In the genomic region with DNA sequence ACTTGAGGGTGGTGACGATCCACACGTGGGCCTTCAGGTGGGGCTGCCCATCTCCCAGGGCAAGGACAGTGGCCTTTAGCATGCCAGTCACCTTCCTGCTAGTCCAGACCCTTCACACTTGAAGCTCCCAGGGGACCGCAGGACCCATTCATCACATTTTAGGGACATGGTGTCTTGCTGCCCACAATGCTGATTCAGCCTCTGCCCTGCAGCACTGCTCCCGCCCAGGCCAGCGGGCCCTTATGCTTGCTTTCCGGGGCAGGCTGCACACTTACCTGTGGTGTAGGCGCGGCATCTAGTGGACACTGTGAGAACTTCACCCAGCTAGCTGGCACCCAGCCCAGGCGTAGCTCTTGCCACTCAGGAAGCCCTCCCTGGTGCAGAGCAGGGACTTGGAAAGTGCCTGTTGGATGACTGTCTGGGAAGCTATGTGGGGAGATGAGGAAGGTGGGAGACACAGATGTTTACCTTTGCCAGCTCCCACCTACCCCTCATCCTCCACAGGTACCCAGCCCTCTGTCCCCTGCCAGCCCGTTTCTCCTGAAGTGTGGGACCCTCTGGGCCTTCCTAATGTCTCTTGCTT, we compare ENCODE assay signal across 8 cellular contexts. TPM values are rescaled to one million over a fixed set of nuclear protein-coding genes. Genes with fewer than 3 reads are reported as not detected.
A peak's percentile ranks its signal among the peaks of the same experiment; 100 is the strongest.
DNase-seq lines count a peak whose midpoint lies in the region; ATAC-seq and TF ChIP-seq lines count a peak whose summit lies in the region.

No MANE protein-coding gene starts in this region.

- H3K4me3 ChIP-seq in AG04449 (ENCODE audit: low read depth, low read length) (no peak overlapping the region), dorsolateral prefrontal cortex (no peak overlapping the region), lower lobe of right lung (no peak overlapping the region)

- CTCF ChIA-PET in AG04449 (lab: Yijun Ruan, JAX) = interaction anchor here (0.7 to 12.1 kb wide), 59 partner anchors 8 to 1829 kb away, joined by 3 to 272 read pairs (median 4); a partner anchor contains a TSS

- intact Hi-C loops in dorsolateral prefrontal cortex (cut with DNase I) (loop anchor here (1.0 to 10.0 kb wide), 7 partner anchors 141 to 1024 kb away; a partner anchor contains a TSS), lower lobe of right lung (cut with DNase I) (loop anchor here (10.0 kb wide), 1 partner anchor 126 kb away; no protein-coding TSS in a partner anchor)

- H3K27ac ChIP-seq in dorsolateral prefrontal cortex (no peak overlapping the region), lower lobe of right lung (no peak overlapping the region)

- peak; percentile 68 for ATAC-seq in GM18861 (IDR thresholded peaks at IDR 0.05; ENCODE audit: unreplicated experiment)
- ATAC-seq in HG03460 (IDR thresholded peaks at IDR 0.05; ENCODE audit: unreplicated experiment) = peak; percentile 77
- peak; percentile 94 to 95 for ATAC-seq in lower lobe of right lung

- POLR2A ChIA-PET in AG04449 (lab: Yijun Ruan, JAX) = interaction anchor here (0.7 kb wide), 1 partner anchor 710 kb away, joined by 3 read pairs; no protein-coding TSS in a partner anchor

- peak; percentile 42 for DNase-seq in AG04449 (ENCODE audit: low read depth, low spot score)
- peak; percentile 58 for DNase-seq in NCI-H774 (lab: John Stamatoyannopoulos, UW)
- DNase-seq in activated CD4-positive, alpha-beta T cell treated with anti-CD3 and anti-CD28 coated beads, Interleukin-2, amount 50 U/mL, for 48 hours = peak; percentile 84 to 87
- DNase-seq in dorsolateral prefrontal cortex = peak; percentile 79 to 94 (median 86)
- peak; percentile 89 for DNase-seq in lower lobe of right lung
- peak; percentile 58 to 71 (median 68) for DNase-seq in stimulated activated CD4-positive, alpha-beta T cell treated with anti-CD3 and anti-CD28 coated beads, TNF-alpha, amount 100 ng/mL, for 48 hours (ENCODE audit: low read depth in 3 of 3)

- H3K36me3 ChIP-seq in lower lobe of right lung = peaks cover 60% of the 10 kb centered on the region

- H3K4me1 ChIP-seq in lower lobe of right lung = peaks cover 10% of the 10 kb centered on the region

- TF ChIP-seq CTCF in AG04449 (IDR thresholded peaks at IDR 0.05; ENCODE audit: insufficient read depth, low read length, missing control alignments) (peak; percentile 95), dorsolateral prefrontal cortex (IDR thresholded peaks at IDR 0.05 in 54 of 56, conservative IDR thresholded peaks at IDR 0.05 in 2 of 56; ENCODE audit: low read depth in 1 of 56, partially characterized antibody in 56 of 56) (peak; percentile 87 to 100 (median 98)), lower lobe of right lung (IDR thresholded peaks at IDR 0.05) (peak; percentile 97)

- no peaks in the 10 kb centered on the region for H3K9me3 ChIP-seq in lower lobe of right lung

- H3K27me3 ChIP-seq in dorsolateral prefrontal cortex = peaks cover 0 to 1% (median 0%) of the 10 kb centered on the region in 45 donors
- no peaks in the 10 kb centered on the region for H3K27me3 ChIP-seq in lower lobe of right lung (ENCODE audit: low read depth)

RNA-seq across cellular contexts. Expression of a gene that starts 26.3 kb away (rescaled TPM):
- total RNA-seq in dorsolateral prefrontal cortex (10 to 100 TPM; 55.4 to 85.3 (median 71.6) TPM), lower lobe of right lung (56.7 TPM)
